ENCODE assay signal across 12 cellular contexts in the genomic region with DNA sequence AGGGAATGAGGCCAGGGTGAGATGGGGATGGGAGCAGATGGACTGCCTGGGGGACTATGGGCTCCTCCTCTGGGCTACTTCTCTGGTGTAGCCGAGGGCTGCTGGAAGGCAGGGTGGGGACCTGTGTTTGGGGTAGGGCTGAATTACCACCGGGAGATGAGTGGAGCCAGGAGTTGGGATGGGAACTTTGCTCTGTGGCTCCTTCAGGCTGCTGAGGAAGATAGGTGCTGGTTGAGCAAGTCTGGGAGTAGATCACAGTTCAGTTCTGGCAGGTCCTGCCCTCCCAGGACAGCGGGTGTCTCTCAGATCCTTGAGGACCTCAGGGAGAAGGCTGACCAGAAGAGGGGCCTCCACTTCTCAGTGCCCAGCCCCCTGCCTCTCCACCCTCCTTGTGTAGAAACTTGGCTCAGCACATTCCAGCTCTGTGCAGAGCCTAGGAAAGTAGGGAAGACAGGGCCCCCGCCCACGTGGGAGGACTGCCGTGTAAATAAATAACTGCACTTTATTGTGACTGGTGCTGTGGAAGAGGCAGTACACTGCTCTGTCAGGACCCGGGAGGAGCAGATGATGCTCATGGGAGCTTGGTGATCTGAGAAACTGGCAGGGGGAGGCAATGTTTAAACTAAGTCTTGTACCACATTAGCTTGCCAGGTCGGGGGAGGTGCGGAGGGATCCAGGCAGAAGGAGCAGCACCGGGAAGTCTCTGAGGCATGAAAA. TPM values are rescaled to one million over a fixed set of nuclear protein-coding genes. Genes with fewer than 3 reads are reported as not detected.
DNase-seq lines count a peak whose midpoint lies in the region; FAIRE-seq and TF ChIP-seq lines count a peak whose summit lies in the region.
"Had no signal": no experiment of that assay in that cellular context is flagged by ENCODE, and none has a peak within 500 bp of the region (broad histone marks: within the 10 kb centered on the region; RNA-seq: fewer than 3 reads in every experiment).

No MANE protein-coding gene starts in this region.

- TF ChIP-seq CTCF in RWPE1 (conservative IDR thresholded peaks at IDR 0.05; ENCODE audit: low read depth) (no peak), hepatocyte (IDR thresholded peaks at IDR 0.05; ENCODE audit: poor library complexity) (no peak)

- H2AFZ ChIP-seq in hepatocyte = no peak overlapping the region

- H3K36me3 ChIP-seq in hepatocyte (replicated peaks; ENCODE audit: insufficient read depth, low read depth) (no peaks in the 10 kb centered on the region), small intestine (ENCODE audit: control insufficient read depth in 2 of 2, insufficient read depth in 2 of 2, low read length in 2 of 2) (no peaks in the 10 kb centered on the region)
- H3K36me3 ChIP-seq: tibial artery had no signal

- FAIRE-seq in small intestine (lab: Jason Lieb, UNC) = no peak

- CTCF ChIA-PET in RWPE1 (lab: Yijun Ruan, JAX) = interaction anchor here (1.3 kb wide), 1 partner anchor 176 kb away, joined by 4 read pairs; no protein-coding TSS in a partner anchor

- H4K20me1 ChIP-seq in hepatocyte (ENCODE audit: insufficient read depth, poor library complexity, severe bottlenecking) = peaks cover 78% of the 10 kb centered on the region

- no peaks in the 10 kb centered on the region for H3K9me2 ChIP-seq in hepatocyte (replicated peaks; ENCODE audit: insufficient read depth)

- H3K27ac ChIP-seq in RWPE1 (peak overlapping the region; percentile 29), hepatocyte (peak overlapping the region; percentile 71), small intestine (ENCODE audit: low read depth in 1 of 2, low read length in 1 of 2) (no peak overlapping the region)
- H3K27ac ChIP-seq: lower lobe of right lung, tibial artery had no signal

- H3K4me3 ChIP-seq in hepatocyte (no peak overlapping the region), small intestine (ENCODE audit: low read depth in 1 of 2, low read length in 2 of 2) (no peak overlapping the region)
- H3K4me3 ChIP-seq: lower lobe of right lung, tibial artery had no signal

- peaks cover 84% of the 10 kb centered on the region for H3K79me2 ChIP-seq in hepatocyte

- H3K4me2 ChIP-seq in hepatocyte = peak overlapping the region; percentile 72

- H3K9me3 ChIP-seq in hepatocyte (ENCODE audit: low read depth) (no peaks in the 10 kb centered on the region), small intestine (ENCODE audit: control insufficient read depth, low read depth) (no peaks in the 10 kb centered on the region)
- H3K9me3 ChIP-seq: lower lobe of right lung, tibial artery had no signal

- H3K27me3 ChIP-seq in hepatocyte (no peaks in the 10 kb centered on the region), small intestine (ENCODE audit: control insufficient read depth in 2 of 2, insufficient read depth in 2 of 2, low read length in 2 of 2) (no peaks in the 10 kb centered on the region)
- H3K27me3 ChIP-seq: tibial artery had no signal

- peaks cover 48% of the 10 kb centered on the region for H3K4me1 ChIP-seq in hepatocyte (ENCODE audit: insufficient read depth)
- H3K4me1 ChIP-seq in small intestine (ENCODE audit: control insufficient read depth in 2 of 2, insufficient read depth in 1 of 2, low read depth in 1 of 2, low read length in 1 of 2) = peaks cover 6 to 13% of the 10 kb centered on the region in 2 donors

- DNase-seq in NCI-H2171 treated with DMSO at 0.1 percent for 48 hours (lab: John Stamatoyannopoulos, UW) (peak; percentile 32), NCI-H2171 (lab: John Stamatoyannopoulos, UW) (no peak), RWPE1 (ENCODE audit: low spot score) (no peak), hepatocyte (ENCODE audit: low spot score) (peak; percentile 89), small intestine (peak; percentile 75), SK-N-DZ (ENCODE audit: low spot score) (no peak), NCI-H82 (lab: John Stamatoyannopoulos, UW) (no peak)
- no peak for DNase-seq in activated CD4-positive, alpha-beta T cell treated with anti-CD3 and anti-CD28 coated beads, Interleukin-2, amount 50 U/mL, for 48 hours
- DNase-seq: activated naive CD4-positive, alpha-beta T cell treated with anti-CD3 and anti-CD28 coated beads, Interleukin-2, amount 10 ng/mL, durations not matched to agents 7 days and 5 days; lower lobe of right lung; NCI-H2107 had no signal

- POLR2A ChIA-PET in RWPE1 (lab: Yijun Ruan, JAX; ENCODE audit: low non-redundant PET) = no interaction called here

- WGBS in hepatocyte (ENCODE audit: low lambda C conversion rate, missing lambda C conversion rate) = 20% methylated on average over 10 of the region's 10 CpGs
- whole genome bisulfite sequencing in small intestine, 3 donors = 18 to 34% (median 31%) methylated on average over 10 of the region's 10 CpGs

RNA-seq across cellular contexts. Expression of a gene that starts 15.3 kb away (rescaled TPM):
- total RNA-seq in hepatocyte = 11.5 and 14.5 TPM in 2 replicates
- polyA plus RNA-seq in hepatocyte = 3.6 TPM in 2 replicates
- 1 to 10 TPM; 2.7 to 6.8 (median 5.6) TPM for polyA plus RNA-seq in small intestine
- 7.4 and 8.5 TPM in 2 replicates for polyA plus RNA-seq in SK-N-DZ (2014; cell fraction: cytosol; rRNA removed)
- polyA plus RNA-seq in SK-N-DZ (2014; cell fraction: nucleus; rRNA removed) = 6.7 and 12.0 TPM in 2 replicates

Comparison
In these comparisons a context has a peak if more than half of its experiments do, and no peak if none do; other contexts are left out.
1. DNase-seq: peak in NCI-H2171 treated with DMSO at 0.1 percent for 48 hours (single experiment), hepatocyte (single experiment) and small intestine (single experiment); none in NCI-H2171 (single experiment), RWPE1 (single experiment), SK-N-DZ (single experiment), NCI-H82 (single experiment) and activated CD4-positive, alpha-beta T cell treated with anti-CD3 and anti-CD28 coated beads, Interleukin-2, amount 50 U/mL, for 48 hours (0 of 2).
2. H3K27ac ChIP-seq: peak in RWPE1 (single experiment) and hepatocyte (single experiment); none in small intestine (0 of 2).